ENCODE assay signal across 29 cellular contexts in the genomic region with DNA sequence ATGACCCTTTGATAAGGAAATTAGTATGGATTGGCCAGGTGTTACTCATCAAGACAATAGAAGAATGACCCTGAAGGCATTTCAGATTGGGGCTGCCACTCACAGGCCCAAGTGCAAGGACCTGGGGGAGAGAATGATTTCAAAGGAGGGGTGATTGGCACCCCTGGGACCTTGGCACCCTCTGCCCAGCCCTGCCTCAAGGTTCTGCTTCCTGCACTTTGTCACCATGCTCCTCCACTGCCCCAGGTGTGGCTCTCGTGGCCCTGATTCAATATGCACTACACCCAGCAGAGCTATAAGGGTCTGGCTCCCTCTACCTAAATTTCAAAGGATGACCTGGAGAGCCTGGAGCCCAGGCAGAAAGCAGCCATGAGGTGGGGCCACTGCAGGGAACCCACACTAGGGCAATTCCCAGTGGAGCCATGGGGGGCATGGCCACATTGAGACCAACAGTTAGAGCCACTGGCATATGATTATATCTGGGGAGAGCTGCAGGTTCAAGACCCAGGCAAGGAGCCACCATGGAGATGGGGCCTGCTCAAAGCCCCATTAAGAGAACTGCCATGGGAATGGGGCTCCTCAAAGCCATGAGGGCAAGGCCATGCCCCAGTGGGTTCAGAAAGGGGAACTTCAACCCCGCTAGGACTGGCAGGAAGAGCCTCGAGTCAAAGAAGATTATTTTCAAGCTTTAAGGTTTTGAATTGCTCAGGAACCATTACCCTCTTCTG.
DNase-seq lines count a peak whose midpoint lies in the region; ATAC-seq, FAIRE-seq and TF ChIP-seq lines count a peak whose summit lies in the region.
"Had no signal": no experiment of that assay in that cellular context is flagged by ENCODE, and none has a peak within 500 bp of the region (broad histone marks: within the 10 kb centered on the region; RNA-seq: fewer than 3 reads in every experiment).

No MANE protein-coding gene starts in this region.

- CTCF ChIA-PET in GM12878 (lab: Yijun Ruan, JAX) = interaction anchor here (0.7 kb wide), 1 partner anchor 40 kb away, joined by 3 read pairs; no protein-coding TSS in a partner anchor

- no peak for TF ChIP-seq EP300 in GM12878 (IDR thresholded peaks at IDR 0.05; ENCODE audit: borderline replicate concordance in 1 of 2, control insufficient read depth in 1 of 2, low read depth in 2 of 2, low read length in 2 of 2)

- no peaks in the 10 kb centered on the region for H3K27me3 Mint-ChIP-seq in memory B cell
- H3K27me3 Mint-ChIP-seq: activated naive CD8-positive, alpha-beta T cell treated with anti-CD3 and anti-CD28 coated beads for 36 hours; CD4-positive, alpha-beta memory T cell had no signal

- no peak overlapping the region for H3K9ac ChIP-seq in KMS-11
- H3K9ac ChIP-seq in GM12878 (ENCODE audit: control insufficient read depth, insufficient read depth, low read length) = no peak overlapping the region
- H3K9ac ChIP-seq: SK-N-SH had no signal

- no TSS peak for BruUV-seq in GM12878 (replicated peaks; lab: Mats Ljungman, UMichigan)

- no peaks in the 10 kb centered on the region for H3K36me3 Mint-ChIP-seq in memory B cell
- H3K36me3 Mint-ChIP-seq: CD4-positive, alpha-beta memory T cell had no signal

- H3K4me1 Mint-ChIP-seq in memory B cell = peaks cover 21% of the 10 kb centered on the region

- H3K27me3 ChIP-seq in KMS-11 (ENCODE audit: insufficient read depth, low read depth) (no peaks in the 10 kb centered on the region), GM12878 (replicated peaks in 1 of 2; ENCODE audit: control insufficient read depth in 2 of 2, insufficient read depth in 2 of 2, low read length in 1 of 2) (no peaks in the 10 kb centered on the region), breast epithelium (no peaks in the 10 kb centered on the region)
- H3K27me3 ChIP-seq: cardiac muscle cell, esophagus squamous epithelium, gastroesophageal sphincter, pancreas, upper lobe of left lung had no signal

- H3K9me3 ChIP-seq in GM12878 (replicated peaks; ENCODE audit: control insufficient read depth, insufficient read depth, low read length) (no peaks in the 10 kb centered on the region), breast epithelium (no peaks in the 10 kb centered on the region)
- H3K9me3 ChIP-seq: esophagus squamous epithelium, gastroesophageal sphincter, pancreas, SK-N-SH, upper lobe of left lung had no signal

- ATAC-seq in GM12878 (peak; percentile 24; the same call in 1 of the 3 replicates), memory B cell (ENCODE audit: low read depth) (peak; percentile 58)
- ATAC-seq: gastroesophageal sphincter, K562, pancreas had no signal

- no peak for TF ChIP-seq RAD21 in GM12878 (IDR thresholded peaks at IDR 0.05; ENCODE audit: insufficient read depth, low read depth, low read length)

- WGBS in GM12878 (ENCODE audit: insufficient coverage, insufficient replicate concordance, low lambda C conversion rate, missing lambda C conversion rate) = 0% methylated on average over 3 of the region's 3 CpGs

- no peak for TF ChIP-seq CTCF in KMS-11 (conservative IDR thresholded peaks at IDR 0.05; ENCODE audit: low read depth, low read length)
- no peak for TF ChIP-seq CTCF in GM12878 (IDR thresholded peaks at IDR 0.05 in 2 of 3, conservative IDR thresholded peaks at IDR 0.05 in 1 of 3; ENCODE audit: control insufficient read depth in 2 of 3, extremely low read depth in 1 of 3, insufficient read depth in 1 of 3, low read depth in 3 of 3, low read length in 3 of 3)
- no peak for TF ChIP-seq CTCF in breast epithelium (IDR thresholded peaks at IDR 0.05)

- no peaks in the 10 kb centered on the region for H3K9me3 Mint-ChIP-seq in memory B cell
- H3K9me3 Mint-ChIP-seq: T-helper 1 cell treated with Interleukin-12 subunit alpha and Interleukin-12 subunit beta and Interleukin-4 antibody, amounts not matched to agents 30 μg/mL and 1 μg/mL, for 36 hours had no signal

- SMC1A ChIA-PET in GM12878 (lab: Charles Lee; ENCODE audit: uncharacterized antibody, unreplicated experiment) = interaction anchor here (1.2 to 2.3 kb wide), 2 partner anchors 10 to 11 kb away, joined by 4 to 12 read pairs; no protein-coding TSS in a partner anchor

- RAD21 ChIA-PET in GM12878 (lab: Charles Lee; ENCODE audit: unreplicated experiment) = no interaction called here

- no peak overlapping the region for H3K4me3 Mint-ChIP-seq in memory B cell
- H3K4me3 Mint-ChIP-seq: activated naive CD8-positive, alpha-beta T cell treated with anti-CD3 and anti-CD28 coated beads for 36 hours; CD4-positive, alpha-beta memory T cell; T-helper 1 cell treated with Interleukin-12 subunit alpha and Interleukin-12 subunit beta and Interleukin-4 antibody, amounts not matched to agents 30 μg/mL and 1 μg/mL, for 36 hours had no signal

- FAIRE-seq in GM12878 (lab: Jason Lieb, UNC) (no peak), GM19239 (lab: Jason Lieb, UNC) (no peak)
- FAIRE-seq: islet of Langerhans, K562, pancreas had no signal

- H3K79me2 ChIP-seq in KMS-11 (ENCODE audit: insufficient read depth, low read depth) (no peaks in the 10 kb centered on the region), GM12878 (ENCODE audit: control insufficient read depth, insufficient read depth, low read length) (no peaks in the 10 kb centered on the region)

- TF ChIP-seq POLR2A in GM12878 (IDR thresholded peaks at IDR 0.05; ENCODE audit: low read depth, low read length) (no peak), breast epithelium (IDR thresholded peaks at IDR 0.05) (no peak)

- DNase-seq in GM12878 (ENCODE audit: low read depth, low spot score) (no peak), memory B cell (ENCODE audit: low spot score in 2 of 2) (no peak), GM19239 (ENCODE audit: insufficient read length, low spot score) (no peak), GM19238 (ENCODE audit: insufficient read length, low spot score) (no peak), breast epithelium (ENCODE audit: low spot score in 2 of 2) (no peak), GOT3 (lab: John Stamatoyannopoulos, UW) (no peak)
- DNase-seq: activated effector memory CD4-positive, alpha-beta T cell treated with anti-CD3 and anti-CD28 coated beads, Interleukin-2, amount 50 U/mL, for 16 hours; activated naive CD8-positive, alpha-beta T cell treated with anti-CD3 and anti-CD28 coated beads for 36 hours; aorta; CD4-positive, alpha-beta memory T cell; EL; esophagus squamous epithelium; H7; NCI-H1436; NCI-H446 treated with DMSO at 0.1 percent for 48 hours; NCI-H82; pancreas; retina; SK-N-SH; stimulated activated CD4-positive, alpha-beta T cell treated with anti-CD3 and anti-CD28 coated beads, Interleukin-1b, Interleukin-23, amount 100 ng/mL, for 48 hours; upper lobe of left lung had no signal

- no peak overlapping the region for H3K27ac ChIP-seq in KMS-11
- H3K27ac ChIP-seq in GM12878 (ENCODE audit: control insufficient read depth, insufficient read depth) = no peak overlapping the region
- H3K27ac ChIP-seq in breast epithelium = no peak overlapping the region
- H3K27ac ChIP-seq: cardiac muscle cell, coronary artery, esophagus squamous epithelium, gastroesophageal sphincter, pancreas had no signal

- H3K4me1 ChIP-seq in KMS-11 (ENCODE audit: low read depth, poor library complexity, severe bottlenecking) (peaks cover 42% of the 10 kb centered on the region), GM12878 (ENCODE audit: control insufficient read depth, insufficient read depth, low read length) (no peaks in the 10 kb centered on the region), breast epithelium (peaks cover 0 to 5% of the 10 kb centered on the region in 2 donors)

- H3K36me3 ChIP-seq in KMS-11 (ENCODE audit: insufficient read depth) (no peaks in the 10 kb centered on the region), GM12878 (ENCODE audit: control insufficient read depth in 2 of 2, insufficient read depth in 2 of 2, low read length in 1 of 2) (no peaks in the 10 kb centered on the region), breast epithelium (no peaks in the 10 kb centered on the region)
- H3K36me3 ChIP-seq: cardiac muscle cell, esophagus squamous epithelium, gastroesophageal sphincter, pancreas, upper lobe of left lung had no signal

- POLR2A ChIA-PET in GM12878 (lab: Charles Lee) = no interaction called here

- H3K4me3 ChIP-seq in KMS-11 (IDR thresholded peaks at IDR 0.05; ENCODE audit: insufficient read depth, low read depth, low read length) (no peak overlapping the region), GM12878 (no peak overlapping the region), breast epithelium (no peak overlapping the region)
- H3K4me3 ChIP-seq: cardiac muscle cell, coronary artery, esophagus squamous epithelium, gastroesophageal sphincter, K562, pancreas, smooth muscle cell, upper lobe of left lung had no signal

- H2AFZ ChIP-seq in KMS-11 (ENCODE audit: low read depth) (no peak overlapping the region), GM12878 (ENCODE audit: control insufficient read depth, low read depth, low read length) (no peak overlapping the region)

- H3K4me2 ChIP-seq in KMS-11 (peak overlapping the region; percentile 27; the same call in 1 of the 2 replicates), GM12878 (ENCODE audit: control insufficient read depth, insufficient read depth) (no peak overlapping the region)
- H3K4me2 ChIP-seq: SK-N-SH, smooth muscle cell had no signal

- H3K27ac Mint-ChIP-seq in memory B cell = no peak overlapping the region
- H3K27ac Mint-ChIP-seq: activated naive CD8-positive, alpha-beta T cell treated with anti-CD3 and anti-CD28 coated beads for 36 hours; CD4-positive, alpha-beta memory T cell; T-helper 1 cell treated with Interleukin-12 subunit alpha and Interleukin-12 subunit beta and Interleukin-4 antibody, amounts not matched to agents 30 μg/mL and 1 μg/mL, for 36 hours had no signal

- H4K20me1 ChIP-seq in KMS-11 (ENCODE audit: insufficient read depth) (no peaks in the 10 kb centered on the region), GM12878 (ENCODE audit: control insufficient read depth, insufficient read depth) (no peaks in the 10 kb centered on the region)

- intact Hi-C loops in GM12878 (cut with micrococcal nuclease; ENCODE audit: unreplicated experiment) (no loop called here), breast epithelium (cut with DNase I; ENCODE audit: low total_unique reads) (loop anchor here (5.0 kb wide), 1 partner anchor 602 kb away; no protein-coding TSS in a partner anchor)

- in situ Hi-C loops in GM12878 (cut with MboI) = loop anchor here (10.0 kb wide), 1 partner anchor 70 kb away; no protein-coding TSS in a partner anchor

TF ChIP-seq in GM12878, 131 proteins besides CTCF, POLR2A, EP300 and RAD21 (continues in another document):
- TF ChIP-seq, protein P1, sequence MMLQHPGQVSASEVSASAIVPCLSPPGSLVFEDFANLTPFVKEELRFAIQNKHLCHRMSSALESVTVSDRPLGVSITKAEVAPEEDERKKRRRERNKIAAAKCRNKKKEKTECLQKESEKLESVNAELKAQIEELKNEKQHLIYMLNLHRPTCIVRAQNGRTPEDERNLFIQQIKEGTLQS (IDR thresholded peaks at IDR 0.05; ENCODE audit: borderline replicate concordance, extremely low read depth, low read depth, low read length) = no peak
